Comparison of ENCODE assay signal across 12 cellular contexts in the genomic region with DNA sequence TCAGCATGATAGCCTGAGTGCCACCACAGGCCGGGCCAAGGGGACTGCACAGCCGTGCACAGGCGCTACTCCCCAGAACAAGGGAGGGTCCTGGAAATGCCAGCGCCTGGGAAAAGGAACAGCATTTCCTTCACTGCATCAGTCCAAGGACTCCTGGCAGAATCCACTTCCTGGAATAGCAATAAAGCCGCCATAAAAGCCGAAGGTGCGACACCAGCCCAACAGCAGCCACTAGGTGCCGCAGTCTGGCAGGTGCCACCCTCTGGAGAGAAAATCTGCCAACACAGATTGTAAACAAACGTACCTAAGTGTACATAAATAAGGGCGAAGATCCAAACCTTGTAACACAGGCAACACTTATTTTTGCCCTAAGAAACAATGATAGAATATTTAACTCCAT. TPM values are rescaled to one million over a fixed set of nuclear protein-coding genes. Genes with fewer than 3 reads are reported as not detected.
DNase-seq lines count a peak whose midpoint lies in the region; ATAC-seq, FAIRE-seq and TF ChIP-seq lines count a peak whose summit lies in the region.
"Had no signal": no experiment of that assay in that cellular context is flagged by ENCODE, and none has a peak within 500 bp of the region (broad histone marks: within the 10 kb centered on the region; RNA-seq: fewer than 3 reads in every experiment).

No MANE protein-coding gene starts in this region.

- POLR2A ChIA-PET in activated CD8-positive, alpha-beta T cell treated with anti-CD3 and anti-CD28 coated beads for 36 hours (lab: Charles Lee): no interaction called here

- peaks cover 75 to 81% of the 10 kb centered on the region in 2 donors for H3K4me1 Mint-ChIP-seq in natural killer cell treated with Interleukin-12 subunit alpha and Interleukin-12 subunit beta and Interleukin-15 and Interleukin-18, amount 100 ng/mL, for 72 hours (ENCODE audit: low read depth in 2 of 2)
- H3K4me1 Mint-ChIP-seq in natural killer cell: peaks cover 90 to 96% of the 10 kb centered on the region in 2 donors
- H3K4me1 Mint-ChIP-seq in activated CD8-positive, alpha-beta T cell treated with anti-CD3 and anti-CD28 coated beads for 36 hours (ENCODE audit: low read depth): peaks cover 85% of the 10 kb centered on the region

- intact Hi-C loops in natural killer cell (cut with micrococcal nuclease): no loop called here
- intact Hi-C loops in activated CD8-positive, alpha-beta T cell treated with anti-CD3 and anti-CD28 coated beads for 36 hours (cut with micrococcal nuclease): no loop called here
- intact Hi-C loops in sciatic nerve (cut with DNase I): no loop called here

- no peaks in the 10 kb centered on the region for H3K9me3 Mint-ChIP-seq in natural killer cell treated with Interleukin-12 subunit alpha and Interleukin-12 subunit beta and Interleukin-15 and Interleukin-18, amount 100 ng/mL, for 72 hours
- H3K9me3 Mint-ChIP-seq in natural killer cell: no peaks in the 10 kb centered on the region
- H3K9me3 Mint-ChIP-seq in activated CD8-positive, alpha-beta T cell treated with anti-CD3 and anti-CD28 coated beads for 36 hours: no peaks in the 10 kb centered on the region
- H3K9me3 Mint-ChIP-seq: CD8-positive, alpha-beta memory T cell; central memory CD8-positive, alpha-beta T cell had no signal

- DNase-seq in natural killer cell treated with Interleukin-12 subunit alpha and Interleukin-12 subunit beta and Interleukin-15 and Interleukin-18, amount 100 ng/mL, for 72 hours (ENCODE audit: low spot score): no peak
- DNase-seq in natural killer cell: no peak
- DNase-seq in NCI-H2196 (lab: John Stamatoyannopoulos, UW; ENCODE audit: unreplicated experiment): peak; percentile 81
- DNase-seq in activated CD8-positive, alpha-beta T cell treated with anti-CD3 and anti-CD28 coated beads for 36 hours: no peak
- no peak for DNase-seq in sciatic nerve (ENCODE audit: low spot score)
- no peak for DNase-seq in GM03348 (ENCODE audit: low spot score)
- no peak for DNase-seq in iPS-NIHi11 (ENCODE audit: low spot score)
- DNase-seq: CD8-positive, alpha-beta memory T cell; hypothalamus; stimulated activated naive CD4-positive, alpha-beta T cell had no signal

- peaks cover 15% of the 10 kb centered on the region for H3K36me3 Mint-ChIP-seq in natural killer cell treated with Interleukin-12 subunit alpha and Interleukin-12 subunit beta and Interleukin-15 and Interleukin-18, amount 100 ng/mL, for 72 hours
- no peaks in the 10 kb centered on the region for H3K36me3 Mint-ChIP-seq in natural killer cell
- H3K36me3 Mint-ChIP-seq in activated CD8-positive, alpha-beta T cell treated with anti-CD3 and anti-CD28 coated beads for 36 hours (ENCODE audit: low read depth): peaks cover 14% of the 10 kb centered on the region

- H3K27ac Mint-ChIP-seq in natural killer cell treated with Interleukin-12 subunit alpha and Interleukin-12 subunit beta and Interleukin-15 and Interleukin-18, amount 100 ng/mL, for 72 hours: peak overlapping the region; percentile 77 to 97
- H3K27ac Mint-ChIP-seq in natural killer cell: peak overlapping the region in 1 of 2 donors; percentile 23
- H3K27ac Mint-ChIP-seq in activated CD8-positive, alpha-beta T cell treated with anti-CD3 and anti-CD28 coated beads for 36 hours: no peak overlapping the region

- no peak for TF ChIP-seq CTCF in natural killer cell (IDR thresholded peaks at IDR 0.05)
- no peak for TF ChIP-seq CTCF in activated CD8-positive, alpha-beta T cell treated with anti-CD3 and anti-CD28 coated beads for 36 hours (IDR thresholded peaks at IDR 0.05)

- CTCF ChIA-PET in activated CD8-positive, alpha-beta T cell treated with anti-CD3 and anti-CD28 coated beads for 36 hours (lab: Charles Lee): no interaction called here

- H3K4me3 Mint-ChIP-seq in natural killer cell treated with Interleukin-12 subunit alpha and Interleukin-12 subunit beta and Interleukin-15 and Interleukin-18, amount 100 ng/mL, for 72 hours: peak overlapping the region; percentile 9
- H3K4me3 Mint-ChIP-seq in natural killer cell: no peak overlapping the region
- H3K4me3 Mint-ChIP-seq in activated CD8-positive, alpha-beta T cell treated with anti-CD3 and anti-CD28 coated beads for 36 hours: no peak overlapping the region
- H3K4me3 Mint-ChIP-seq: central memory CD8-positive, alpha-beta T cell had no signal

- no peak for ATAC-seq in natural killer cell treated with Interleukin-12 subunit alpha and Interleukin-12 subunit beta and Interleukin-15 and Interleukin-18, amount 100 ng/mL, for 72 hours
- no peak for ATAC-seq in natural killer cell
- no peak for ATAC-seq in activated CD8-positive, alpha-beta T cell treated with anti-CD3 and anti-CD28 coated beads for 36 hours
- ATAC-seq in sciatic nerve: no peak

- no peaks in the 10 kb centered on the region for H3K27me3 Mint-ChIP-seq in natural killer cell treated with Interleukin-12 subunit alpha and Interleukin-12 subunit beta and Interleukin-15 and Interleukin-18, amount 100 ng/mL, for 72 hours
- no peaks in the 10 kb centered on the region for H3K27me3 Mint-ChIP-seq in natural killer cell (ENCODE audit: low read depth in 2 of 2)
- H3K27me3 Mint-ChIP-seq in activated CD8-positive, alpha-beta T cell treated with anti-CD3 and anti-CD28 coated beads for 36 hours: no peaks in the 10 kb centered on the region
- H3K27me3 Mint-ChIP-seq: central memory CD8-positive, alpha-beta T cell had no signal

- peak; percentile 70 for FAIRE-seq in islet of Langerhans (lab: Jason Lieb, UNC)

RNA-seq across cellular contexts. Expression of a gene that starts 22.3 kb away (rescaled TPM):
- total RNA-seq in natural killer cell treated with Interleukin-12 subunit alpha and Interleukin-12 subunit beta and Interleukin-15 and Interleukin-18, amount 100 ng/mL, for 72 hours: 100 to 1,000 TPM; 204 to 244 TPM
- total RNA-seq in natural killer cell (100 to 1,000 TPM in 2 of 3 donors, 10 to 100 TPM in 1; 79.3 to 115 (median 110) TPM), sciatic nerve (66.2 TPM)
- total RNA-seq in activated CD8-positive, alpha-beta T cell treated with anti-CD3 and anti-CD28 coated beads for 36 hours: 10 to 100 TPM; 32.6 to 34.7 TPM
